ENCODE assay signal across 30 cellular contexts in genomic region chr5:156834916-156835315, GRCh38. TPM values are rescaled to one million over a fixed set of nuclear protein-coding genes. Genes with fewer than 3 reads are reported as not detected.
"Had no signal": no experiment of that assay in that cellular context is flagged by ENCODE, and none has a peak within 500 bp of the region (broad histone marks: within the 10 kb centered on the region; RNA-seq: fewer than 3 reads in every experiment).

No MANE protein-coding gene starts in this region.

- H3K27me3 ChIP-seq: brain microvascular endothelial cell, gastroesophageal sphincter, hepatocyte, neutrophil, sigmoid colon, stomach, thyroid gland had no signal

- ATAC-seq: gastroesophageal sphincter; left cardiac atrium; left ventricle myocardium superior; psoas muscle; stimulated activated effector memory CD8-positive, alpha-beta T cell treated with anti-CD3 and anti-CD28 coated beads, Interleukin-12 subunit alpha, Interleukin-12 subunit beta, amount 100 ng/mL, for 72 hours; T-cell had no signal

- H3K4me3 ChIP-seq: gastroesophageal sphincter, hepatocyte, psoas muscle, sigmoid colon, stomach, thyroid gland had no signal

- H3K27ac Mint-ChIP-seq: activated naive CD4-positive, alpha-beta T cell treated with anti-CD3 and anti-CD28 coated beads, Interleukin-2, amount 10 ng/mL, durations not matched to agents 7 days and 5 days; activated naive CD8-positive, alpha-beta T cell treated with anti-CD3 and anti-CD28 coated beads, Interleukin-2, amount 10 ng/mL, durations not matched to agents 7 days and 5 days; mesothelial cell of epicardium; nephron progenitor cell; stimulated activated effector memory CD8-positive, alpha-beta T cell treated with anti-CD3 and anti-CD28 coated beads, Interleukin-12 subunit alpha, Interleukin-12 subunit beta, amount 100 ng/mL, for 72 hours; T-cell had no signal

- H3K4me3 Mint-ChIP-seq: activated naive CD4-positive, alpha-beta T cell treated with anti-CD3 and anti-CD28 coated beads, Interleukin-2, amount 10 ng/mL, durations not matched to agents 7 days and 5 days; activated naive CD8-positive, alpha-beta T cell treated with anti-CD3 and anti-CD28 coated beads, Interleukin-2, amount 10 ng/mL, durations not matched to agents 7 days and 5 days; mesothelial cell of epicardium; naive B cell; nephron progenitor cell; stimulated activated effector memory CD8-positive, alpha-beta T cell treated with anti-CD3 and anti-CD28 coated beads, Interleukin-12 subunit alpha, Interleukin-12 subunit beta, amount 100 ng/mL, for 72 hours; T-cell had no signal

- H3K4me1 Mint-ChIP-seq: naive B cell, nephron progenitor cell had no signal

- DNase-seq: activated CD4-positive, alpha-beta T cell treated with anti-CD3 and anti-CD28 coated beads for 4 hours; activated CD4-positive, alpha-beta T cell treated with anti-CD3 and anti-CD28 coated beads, Interleukin-2, amount 50 U/mL, for 4 hours; activated CD8-positive, alpha-beta memory T cell treated with anti-CD3 and anti-CD28 coated beads for 24 hours; activated gamma-delta T cell; activated naive CD4-positive, alpha-beta T cell treated with anti-CD3 and anti-CD28 coated beads, Interleukin-2, amount 10 ng/mL, durations not matched to agents 7 days and 5 days; activated naive CD8-positive, alpha-beta T cell treated with anti-CD3 and anti-CD28 coated beads, Interleukin-2, amount 10 ng/mL, durations not matched to agents 7 days and 5 days; brain microvascular endothelial cell; left cardiac atrium; left ventricle myocardium superior; mammary epithelial cell; naive B cell; nephron progenitor cell; psoas muscle; sigmoid colon; small intestine; stimulated activated CD4-positive, alpha-beta T cell treated with anti-CD3 and anti-CD28 coated beads, Interleukin-4, amount 100 ng/mL, for 24 hours; stomach; T-cell; thyroid gland had no signal

- H3K9me3 Mint-ChIP-seq: activated naive CD4-positive, alpha-beta T cell treated with anti-CD3 and anti-CD28 coated beads, Interleukin-2, amount 10 ng/mL, durations not matched to agents 7 days and 5 days; activated naive CD8-positive, alpha-beta T cell treated with anti-CD3 and anti-CD28 coated beads, Interleukin-2, amount 10 ng/mL, durations not matched to agents 7 days and 5 days; mesothelial cell of epicardium; naive B cell; nephron progenitor cell; stimulated activated effector memory CD8-positive, alpha-beta T cell treated with anti-CD3 and anti-CD28 coated beads, Interleukin-12 subunit alpha, Interleukin-12 subunit beta, amount 100 ng/mL, for 72 hours; T-cell had no signal

- FAIRE-seq: astrocyte, endothelial cell of umbilical vein, keratinocyte, small intestine had no signal

- H3K4me2 ChIP-seq: hepatocyte had no signal

- H3K27ac ChIP-seq: brain microvascular endothelial cell, gastroesophageal sphincter, hepatocyte, neutrophil, psoas muscle, sigmoid colon, stomach, thyroid gland had no signal

- H3K4me1 ChIP-seq: gastroesophageal sphincter, psoas muscle, sigmoid colon, stomach, thyroid gland had no signal

- H3K36me3 Mint-ChIP-seq: activated naive CD4-positive, alpha-beta T cell treated with anti-CD3 and anti-CD28 coated beads, Interleukin-2, amount 10 ng/mL, durations not matched to agents 7 days and 5 days; activated naive CD8-positive, alpha-beta T cell treated with anti-CD3 and anti-CD28 coated beads, Interleukin-2, amount 10 ng/mL, durations not matched to agents 7 days and 5 days; mesothelial cell of epicardium; naive B cell; stimulated activated effector memory CD8-positive, alpha-beta T cell treated with anti-CD3 and anti-CD28 coated beads, Interleukin-12 subunit alpha, Interleukin-12 subunit beta, amount 100 ng/mL, for 72 hours; T-cell had no signal

- H3K27me3 Mint-ChIP-seq: activated naive CD4-positive, alpha-beta T cell treated with anti-CD3 and anti-CD28 coated beads, Interleukin-2, amount 10 ng/mL, durations not matched to agents 7 days and 5 days; activated naive CD8-positive, alpha-beta T cell treated with anti-CD3 and anti-CD28 coated beads, Interleukin-2, amount 10 ng/mL, durations not matched to agents 7 days and 5 days had no signal

- H3K79me2 ChIP-seq: hepatocyte had no signal

- H3K36me3 ChIP-seq: brain microvascular endothelial cell, gastroesophageal sphincter, neutrophil, sigmoid colon, stomach, thyroid gland had no signal

- H2AFZ ChIP-seq: hepatocyte had no signal

- H3K9me3 ChIP-seq: gastroesophageal sphincter, neutrophil, psoas muscle, sigmoid colon, stomach, thyroid gland had no signal

RNA-seq across cellular contexts. Expression of gene PPP1R2B, which starts 15.2 kb away (rescaled TPM):
- total RNA-seq: activated naive CD8-positive, alpha-beta T cell treated with anti-CD3 and anti-CD28 coated beads, Interleukin-2, amount 10 ng/mL, durations not matched to agents 7 days and 5 days; astrocyte; cardiac septum; endothelial cell of umbilical vein; hepatocyte; left cardiac atrium; left ventricle myocardium superior; mammary epithelial cell; mesothelial cell of epicardium; osteocyte; sigmoid colon; stomach; thyroid gland had no signal
- polyA plus RNA-seq: endothelial cell of umbilical vein, fibroblast of lung, hepatocyte, mammary epithelial cell, stomach had no signal
